In genomic region chr2:147609301-147609700, GRCh38 we compare ENCODE assay signal across 18 cellular contexts.
"Had no signal": no experiment of that assay in that cellular context is flagged by ENCODE, and none has a peak within 500 bp of the region (broad histone marks: within the 10 kb centered on the region; RNA-seq: fewer than 3 reads in every experiment).

No MANE protein-coding gene starts in this region.

- ATAC-seq: Panc1 had no signal

- H3K27ac ChIP-seq: HL-60, RWPE1 had no signal

- DNase-seq: KBM-7, MV-4-11, NCI-H1048, NCI-H1105, NCI-H1417, NCI-H1436 treated with DMSO at 0.1 percent for 48 hours, NCI-H1694, NCI-H187 treated with DMSO at 0.1 percent for 48 hours, NCI-H2029 treated with DMSO at 0.1 percent for 48 hours, NCI-H2227 treated with DMSO at 0.1 percent for 48 hours, NCI-H524, NCI-H526 treated with DMSO at 0.1 percent for 48 hours, NCI-H748 treated with DMSO at 0.1 percent for 48 hours, SHP77, SW 1271 had no signal
